Comparison of ENCODE assay signal across 10 cellular contexts in genomic region chr20:25750765-25751696, GRCh38. TPM values are rescaled to one million over a fixed set of nuclear protein-coding genes. Genes with fewer than 3 reads are reported as not detected.
DNase-seq lines count a peak whose midpoint lies in the region; ATAC-seq, FAIRE-seq and TF ChIP-seq lines count a peak whose summit lies in the region.
"Had no signal": no experiment of that assay in that cellular context is flagged by ENCODE, and none has a peak within 500 bp of the region (broad histone marks: within the 10 kb centered on the region; RNA-seq: fewer than 3 reads in every experiment).

No MANE protein-coding gene starts in this region.

- no peaks in the 10 kb centered on the region for H4K20me1 ChIP-seq in GM12878 (ENCODE audit: control insufficient read depth, insufficient read depth)
- H4K20me1 ChIP-seq: BLaER1 had no signal

- no peak for TF ChIP-seq CTCF in GM12878 (IDR thresholded peaks at IDR 0.05 in 2 of 3, conservative IDR thresholded peaks at IDR 0.05 in 1 of 3; ENCODE audit: control insufficient read depth in 2 of 3, extremely low read depth in 1 of 3, insufficient read depth in 1 of 3, low read depth in 3 of 3, low read length in 3 of 3)

- no peak for TF ChIP-seq RAD21 in GM12878 (IDR thresholded peaks at IDR 0.05; ENCODE audit: insufficient read depth, low read depth, low read length)

- H2AFZ ChIP-seq in GM12878 (ENCODE audit: control insufficient read depth, low read depth, low read length): peak overlapping the region; percentile 83

- peak overlapping the region; percentile 65; the same call in 1 of the 2 replicates for H3K4me3 ChIP-seq in GM12878
- H3K4me3 ChIP-seq: BLaER1 had no signal

- no peaks in the 10 kb centered on the region for H3K9me3 ChIP-seq in GM12878 (replicated peaks; ENCODE audit: control insufficient read depth, insufficient read depth, low read length)
- H3K9me3 ChIP-seq: BLaER1 had no signal

- in situ Hi-C loops in GM12878 (cut with MboI): no loop called here

- no peak for FAIRE-seq in GM12878 (lab: Jason Lieb, UNC)

- CTCF ChIA-PET in GM12878 (lab: Yijun Ruan, JAX): no interaction called here

- intact Hi-C loops in GM12878 (cut with micrococcal nuclease; ENCODE audit: unreplicated experiment): no loop called here

- H3K36me3 Mint-ChIP-seq in T-helper 1 cell treated with Interleukin-12 subunit alpha and Interleukin-12 subunit beta and Interleukin-4 antibody, amounts not matched to agents 30 μg/mL and 1 μg/mL, for 36 hours (ENCODE audit: low read depth): no peaks in the 10 kb centered on the region

- TF ChIP-seq EP300 in GM12878 (IDR thresholded peaks at IDR 0.05; ENCODE audit: borderline replicate concordance in 1 of 2, control insufficient read depth in 1 of 2, low read depth in 2 of 2, low read length in 2 of 2): no peak

- H3K9ac ChIP-seq in GM12878 (ENCODE audit: control insufficient read depth, insufficient read depth, low read length): no peak overlapping the region; the same call in 1 of the 2 replicates
- H3K9ac ChIP-seq: BLaER1 had no signal

- no peaks in the 10 kb centered on the region for H3K4me1 ChIP-seq in GM12878 (ENCODE audit: control insufficient read depth, insufficient read depth, low read length)
- H3K4me1 ChIP-seq: BLaER1 had no signal

- peak; percentile 81 for ATAC-seq in HG03469 (IDR thresholded peaks at IDR 0.05; ENCODE audit: unreplicated experiment)
- ATAC-seq in GM12878: peak; percentile 97

- SMC1A ChIA-PET in GM12878 (lab: Charles Lee; ENCODE audit: uncharacterized antibody, unreplicated experiment): no interaction called here

- peak overlapping the region; percentile 87 for H3K4me3 Mint-ChIP-seq in T-helper 1 cell treated with Interleukin-12 subunit alpha and Interleukin-12 subunit beta and Interleukin-4 antibody, amounts not matched to agents 30 μg/mL and 1 μg/mL, for 36 hours
- H3K4me3 Mint-ChIP-seq: neural crest cell had no signal

- RAD21 ChIA-PET in GM12878 (lab: Charles Lee; ENCODE audit: unreplicated experiment): no interaction called here

- H3K79me2 ChIP-seq in GM12878 (ENCODE audit: control insufficient read depth, insufficient read depth, low read length): no peaks in the 10 kb centered on the region

- 8% methylated on average over 28 of the region's 36 CpGs for WGBS in GM12878 (ENCODE audit: insufficient coverage, insufficient replicate concordance, low lambda C conversion rate, missing lambda C conversion rate)

- H3K27me3 Mint-ChIP-seq in T-helper 1 cell treated with Interleukin-12 subunit alpha and Interleukin-12 subunit beta and Interleukin-4 antibody, amounts not matched to agents 30 μg/mL and 1 μg/mL, for 36 hours (ENCODE audit: low read depth): no peaks in the 10 kb centered on the region

- H3K27ac ChIP-seq in GM12878 (ENCODE audit: control insufficient read depth, insufficient read depth): no peak overlapping the region
- H3K27ac ChIP-seq: BLaER1 had no signal

- peaks cover 8% of the 10 kb centered on the region for H3K4me1 Mint-ChIP-seq in T-helper 1 cell treated with Interleukin-12 subunit alpha and Interleukin-12 subunit beta and Interleukin-4 antibody, amounts not matched to agents 30 μg/mL and 1 μg/mL, for 36 hours (ENCODE audit: low read depth)
- H3K4me1 Mint-ChIP-seq: neural crest cell had no signal

- no peaks in the 10 kb centered on the region for H3K9me3 Mint-ChIP-seq in T-helper 1 cell treated with Interleukin-12 subunit alpha and Interleukin-12 subunit beta and Interleukin-4 antibody, amounts not matched to agents 30 μg/mL and 1 μg/mL, for 36 hours
- H3K9me3 Mint-ChIP-seq: neural crest cell had no signal

- H3K27ac Mint-ChIP-seq in T-helper 1 cell treated with Interleukin-12 subunit alpha and Interleukin-12 subunit beta and Interleukin-4 antibody, amounts not matched to agents 30 μg/mL and 1 μg/mL, for 36 hours: peak overlapping the region; percentile 42

- TF ChIP-seq POLR2A in GM12878 (IDR thresholded peaks at IDR 0.05; ENCODE audit: low read depth, low read length): 0 out of 2 replicates have a peak, but pooled peaks have one; percentile 34

- peak overlapping the region; percentile 77 for H3K4me2 ChIP-seq in GM12878 (ENCODE audit: control insufficient read depth, insufficient read depth)
- H3K4me2 ChIP-seq: BLaER1 had no signal

- POLR2A ChIA-PET in GM12878 (lab: Charles Lee): no interaction called here

- DNase-seq in NCI-H524 (lab: John Stamatoyannopoulos, UW) (peak; percentile 11 to 34), NCI-H524 treated with DMSO at 0.1 percent for 48 hours (lab: John Stamatoyannopoulos, UW) (no peak), GM12878 (ENCODE audit: low read depth, low spot score) (peak; percentile 9), inferior parietal cortex (ENCODE audit: extremely low spot score) (peak; percentile 22), KG1 (lab: John Stamatoyannopoulos, UW) (no peak)
- peak; percentile 52 for DNase-seq in stimulated activated CD4-positive, alpha-beta T cell treated with anti-CD3 and anti-CD28 coated beads, Interleukin-15, amount 100 ng/mL, for 24 hours

- no peaks in the 10 kb centered on the region for H3K27me3 ChIP-seq in GM12878 (replicated peaks in 1 of 2; ENCODE audit: control insufficient read depth in 2 of 2, insufficient read depth in 2 of 2, low read length in 1 of 2)
- H3K27me3 ChIP-seq: BLaER1 had no signal

- no TSS peak for BruUV-seq in GM12878 (replicated peaks; lab: Mats Ljungman, UMichigan)

- no peaks in the 10 kb centered on the region for H3K36me3 ChIP-seq in GM12878 (ENCODE audit: control insufficient read depth in 2 of 2, insufficient read depth in 2 of 2, low read length in 1 of 2)
- H3K36me3 ChIP-seq: BLaER1 had no signal

TF ChIP-seq in GM12878, 131 proteins besides CTCF, POLR2A, EP300 and RAD21:
- 0 out of 2 replicates have a peak, but pooled peaks have one; percentile 21 for TF ChIP-seq NRF1 (conservative IDR thresholded peaks at IDR 0.05; ENCODE audit: low read depth, low read length)
- TF ChIP-seq ETV6 (conservative IDR thresholded peaks at IDR 0.05 in 1 of 2, IDR thresholded peaks at IDR 0.05 in 1 of 2; ENCODE audit: borderline replicate concordance in 1 of 2, low read depth in 1 of 2): no peak
- TF ChIP-seq STAT1 (conservative IDR thresholded peaks at IDR 0.05): no peak
- TF ChIP-seq, protein P1, sequence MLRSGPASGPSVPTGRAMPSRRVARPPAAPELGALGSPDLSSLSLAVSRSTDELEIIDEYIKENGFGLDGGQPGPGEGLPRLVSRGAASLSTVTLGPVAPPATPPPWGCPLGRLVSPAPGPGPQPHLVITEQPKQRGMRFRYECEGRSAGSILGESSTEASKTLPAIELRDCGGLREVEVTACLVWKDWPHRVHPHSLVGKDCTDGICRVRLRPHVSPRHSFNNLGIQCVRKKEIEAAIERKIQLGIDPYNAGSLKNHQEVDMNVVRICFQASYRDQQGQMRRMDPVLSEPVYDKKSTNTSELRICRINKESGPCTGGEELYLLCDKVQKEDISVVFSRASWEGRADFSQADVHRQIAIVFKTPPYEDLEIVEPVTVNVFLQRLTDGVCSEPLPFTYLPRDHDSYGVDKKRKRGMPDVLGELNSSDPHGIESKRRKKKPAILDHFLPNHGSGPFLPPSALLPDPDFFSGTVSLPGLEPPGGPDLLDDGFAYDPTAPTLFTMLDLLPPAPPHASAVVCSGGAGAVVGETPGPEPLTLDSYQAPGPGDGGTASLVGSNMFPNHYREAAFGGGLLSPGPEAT (IDR thresholded peaks at IDR 0.05; ENCODE audit: low read depth): no peak
- no peak for TF ChIP-seq RB1 (IDR thresholded peaks at IDR 0.05; ENCODE audit: borderline replicate concordance)
TF ChIP-seq in GM12878: peak in this region for 1.

RNA-seq across cellular contexts. Expression of gene ZNF337, which starts 54.4 kb away (rescaled TPM):
- total RNA-seq in GM12878 (2013; cell fraction: nucleolus; rRNA removed): 37.8 and 45.4 TPM in 2 replicates
- 8.5 and 9.2 TPM in 2 replicates for total RNA-seq in GM12878 (2014; rRNA removed)
- total RNA-seq in GM12878 (2014; rRNA removed; fragmentation: Illumina TruSeq; extraction: Trizol): 11.6 and 13.0 TPM in 2 replicates
- 9.0 and 9.6 TPM in 2 replicates for total RNA-seq in GM12878 (2021)
- polyA plus RNA-seq in GM12878 (2011; ENCODE audit: low read depth): 14.3 TPM
- polyA plus RNA-seq in GM12878 (2011; rRNA removed): 16.8 and 17.8 TPM in 2 replicates
- 10.0 and 10.5 TPM in 2 replicates for polyA plus RNA-seq in GM12878 (2011; cell fraction: cytosol; rRNA removed)
- polyA plus RNA-seq in GM12878 (2011; cell fraction: nucleus; rRNA removed): 34.2 and 49.8 TPM in 2 replicates
- 13.8 and 14.1 TPM in 2 replicates for polyA plus RNA-seq in GM12878 (2012)
- polyA plus RNA-seq in GM12878 (2014; fragmentation: Illumina TruSeq; extraction: Trizol): 14.9 and 18.6 TPM in 2 replicates
- polyA plus RNA-seq in GM12878 (2014; fragmentation: Nextera tagmentation; extraction: Ambion mirVana): 1 to 10 TPM in 1 of 2 experiments, under 1 TPM in 1; 0.60 to 2.6 TPM
- polyA plus RNA-seq in GM12878 (2014; rRNA removed): 11.6 and 12.3 TPM in 2 replicates
- 1 to 10 TPM; 4.1 to 5.7 TPM for polyA plus RNA-seq in GM12878 (2016; fragmentation: Nextera tagmentation; extraction: Ambion mirVana)
- 15.7 and 18.1 TPM in 2 replicates for polyA minus RNA-seq in GM12878 (2011; rRNA and poly(A)+ RNA removed)
- polyA minus RNA-seq in GM12878 (2011; cell fraction: cytosol; rRNA and poly(A)+ RNA removed): 3.1 and 5.4 TPM in 2 replicates
- polyA minus RNA-seq in GM12878 (2011; cell fraction: nucleus; rRNA and poly(A)+ RNA removed): 10.3 and 11.3 TPM in 2 replicates

Comparison
In these comparisons a context has a peak if more than half of its experiments do, and no peak if none do; other contexts are left out.
1. DNase-seq: peak in NCI-H524 (2 of 2), GM12878 (single experiment), inferior parietal cortex (single experiment) and stimulated activated CD4-positive, alpha-beta T cell treated with anti-CD3 and anti-CD28 coated beads, Interleukin-15, amount 100 ng/mL, for 24 hours (single experiment); none in NCI-H524 treated with DMSO at 0.1 percent for 48 hours (single experiment) and KG1 (single experiment).